In genomic region chr5:132364319-132364718, GRCh38 we compare ENCODE assay signal across 10 cellular contexts. TPM values are rescaled to one million over a fixed set of nuclear protein-coding genes. Genes with fewer than 3 reads are reported as not detected.
DNase-seq lines count a peak whose midpoint lies in the region; ATAC-seq, FAIRE-seq and TF ChIP-seq lines count a peak whose summit lies in the region.
"Had no signal": no experiment of that assay in that cellular context is flagged by ENCODE, and none has a peak within 500 bp of the region (broad histone marks: within the 10 kb centered on the region; RNA-seq: fewer than 3 reads in every experiment).

No MANE protein-coding gene starts in this region.

- no peaks in the 10 kb centered on the region for H3K9me2 ChIP-seq in PC-9 (ENCODE audit: insufficient read depth)

- no peaks in the 10 kb centered on the region for H4K20me1 ChIP-seq in PC-9 (ENCODE audit: insufficient read depth)

- H3K4me2 ChIP-seq in PC-9 = peak overlapping the region; percentile 48

- FAIRE-seq in kidney (lab: Jason Lieb, UNC) = no peak

- H3K27ac ChIP-seq in PC-9 (peak overlapping the region; percentile 92), prostate gland (peak overlapping the region; percentile 9 to 58), kidney (ENCODE audit: low read depth in 2 of 2, low read length in 2 of 2) (peak overlapping the region in 1 of 2 donors; percentile 78)

- no peak for TF ChIP-seq CTCF in PC-9 (conservative IDR thresholded peaks at IDR 0.05)
- no peak for TF ChIP-seq CTCF in foreskin fibroblast (IDR thresholded peaks at IDR 0.05; ENCODE audit: low read depth, low read length)
- TF ChIP-seq CTCF in prostate gland (IDR thresholded peaks at IDR 0.05) = no peak
- no peak for TF ChIP-seq CTCF in kidney (IDR thresholded peaks at IDR 0.05; ENCODE audit: borderline replicate concordance, extremely low read depth, insufficient read depth)

- ATAC-seq in HG03354 (IDR thresholded peaks at IDR 0.05; ENCODE audit: poor library complexity, severe bottlenecking, unreplicated experiment) = no peak
- ATAC-seq: T-cell had no signal

- H3K36me3 ChIP-seq in PC-9 (ENCODE audit: low read depth) (no peaks in the 10 kb centered on the region), prostate gland (no peaks in the 10 kb centered on the region), kidney (ENCODE audit: control insufficient read depth in 1 of 2, insufficient read depth in 2 of 2, low read length in 2 of 2) (no peaks in the 10 kb centered on the region)

- BruUV-seq in PC-9 (replicated peaks; lab: Mats Ljungman, UMichigan) = no TSS peak

- DNase-seq in CD1c-positive myeloid dendritic cell (ENCODE audit: extremely low spot score) = peak; percentile 74
- DNase-seq in PC-9 = peak; percentile 34 to 78
- DNase-seq in foreskin fibroblast = peak; percentile 85 to 93
- no peak for DNase-seq in prostate gland (ENCODE audit: low spot score)
- no peak for DNase-seq in Ammon's horn (ENCODE audit: low spot score)
- DNase-seq in activated T-cell treated with anti-CD3 and anti-CD28 coated beads for 4 hours = no peak
- DNase-seq in kidney = no peak
- DNase-seq: dorsolateral prefrontal cortex, T-cell had no signal

- intact Hi-C loops in PC-9 (cut with micrococcal nuclease; ENCODE audit: unreplicated experiment) = loop anchor here (2.0 kb wide), 1 partner anchor 70 kb away; the partner anchor contains the start of gene SLC22A4
- intact Hi-C loops in prostate gland (cut with DNase I) = no loop called here
- intact Hi-C loops in kidney (cut with DNase I) = no loop called here

- POLR2A ChIA-PET in PC-9 (lab: Charles Lee; ENCODE audit: unreplicated experiment) = interaction anchor here (0.7 kb wide), 1 partner anchor 396 kb away, joined by 3 read pairs; no protein-coding TSS in a partner anchor

- H3K27me3 ChIP-seq in PC-9 (ENCODE audit: insufficient read depth, low read depth) (no peaks in the 10 kb centered on the region), prostate gland (replicated peaks; ENCODE audit: insufficient read depth) (no peaks in the 10 kb centered on the region)
- H3K27me3 ChIP-seq: dorsolateral prefrontal cortex had no signal

- no peak overlapping the region for H2AFZ ChIP-seq in PC-9

- H3K79me2 ChIP-seq in PC-9 (ENCODE audit: low read depth) = peaks cover 11% of the 10 kb centered on the region; the same call in 1 of the 2 replicates

- WGBS in prostate gland = 5% methylated on average over 1 of the region's 1 CpG

- CTCF ChIA-PET in PC-9 (lab: Charles Lee) = no interaction called here

- H3K4me1 ChIP-seq in PC-9 (replicated peaks; ENCODE audit: insufficient read depth) = peaks cover 47% of the 10 kb centered on the region
- H3K4me1 ChIP-seq in prostate gland (replicated peaks) = no peaks in the 10 kb centered on the region
- H3K4me1 ChIP-seq in kidney (ENCODE audit: control insufficient read depth in 1 of 2, insufficient read depth in 1 of 2, low read depth in 1 of 2, low read length in 2 of 2) = peaks cover 0 to 4% of the 10 kb centered on the region in 2 donors

- H3F3A ChIP-seq in PC-9 (ENCODE audit: insufficient read depth, low read depth) = peaks cover 22% of the 10 kb centered on the region

- no peak for TF ChIP-seq POLR2A in prostate gland (IDR thresholded peaks at IDR 0.05)

- no peaks in the 10 kb centered on the region for H3K9me3 ChIP-seq in PC-9 (ENCODE audit: insufficient read depth, low read depth)
- H3K9me3 ChIP-seq in prostate gland = no peaks in the 10 kb centered on the region
- H3K9me3 ChIP-seq in kidney (ENCODE audit: control insufficient read depth in 1 of 2, low read length in 2 of 2) = no peaks in the 10 kb centered on the region

- H3K4me3 ChIP-seq in PC-9 = no peak overlapping the region
- no peak overlapping the region for H3K4me3 ChIP-seq in foreskin fibroblast (ENCODE audit: low read depth in 1 of 2, low read length in 2 of 2)
- H3K4me3 ChIP-seq in prostate gland = no peak overlapping the region
- H3K4me3 ChIP-seq in kidney (ENCODE audit: low read length in 2 of 2) = no peak overlapping the region

- H3K9ac ChIP-seq in kidney (ENCODE audit: low read length in 2 of 2) = no peak overlapping the region

RNA-seq across cellular contexts. Expression of gene SLC22A5, which starts 5.2 kb away (rescaled TPM):
- total RNA-seq in PC-9 (2021) = 13.5 and 15.2 TPM in 2 replicates
- total RNA-seq in prostate gland = 10 to 100 TPM; 26.2 to 37.5 TPM
- 28.3 TPM for total RNA-seq in kidney
- polyA plus RNA-seq in kidney (ENCODE audit: insufficient read depth, low read depth, low replicate concordance) = 36.3 TPM

Comparison
In these comparisons a context has a peak if more than half of its experiments do, and no peak if none do; other contexts are left out.
1. DNase-seq: peak in CD1c-positive myeloid dendritic cell (single experiment), PC-9 (2 of 2) and foreskin fibroblast (2 of 2); none in prostate gland (single experiment), Ammon's horn (single experiment), activated T-cell treated with anti-CD3 and anti-CD28 coated beads for 4 hours (single experiment) and kidney (single experiment).